ENCODE assay signal across 1 cellular context in the genomic region with DNA sequence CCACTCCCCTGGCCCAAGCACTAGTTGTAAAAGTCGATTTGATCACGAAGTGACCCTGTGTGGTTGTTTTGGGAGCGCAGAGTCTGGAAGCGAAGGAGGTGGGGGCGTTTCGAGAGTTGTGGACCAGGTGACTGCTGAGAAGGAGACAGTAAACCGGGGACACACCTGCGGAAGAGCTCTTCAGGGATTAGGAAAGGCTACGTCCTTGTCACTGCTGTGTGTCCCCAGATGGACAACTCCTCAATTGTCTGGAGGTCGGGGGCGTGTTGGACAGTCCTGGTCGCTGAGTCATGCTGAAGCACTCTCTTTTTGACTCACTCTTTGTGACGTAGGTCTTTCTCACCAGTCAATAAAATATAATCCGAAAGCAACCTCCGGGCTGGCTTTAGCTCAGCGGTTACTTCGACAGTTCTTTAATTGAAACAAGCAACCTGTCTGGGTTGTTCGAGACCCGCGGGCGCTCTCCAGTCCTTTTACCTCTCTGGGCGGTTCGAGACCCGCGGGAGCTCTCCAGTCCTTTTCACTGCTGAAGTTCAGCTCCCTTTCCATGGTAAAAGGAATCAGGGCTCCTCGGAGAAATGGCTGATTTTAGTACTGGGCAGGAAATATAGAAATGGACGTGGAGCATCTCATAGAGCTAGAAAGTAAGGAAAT.
TF ChIP-seq lines count a peak whose summit lies in the region.

No MANE protein-coding gene starts in this region.

TF ChIP-seq in endothelial cell of umbilical vein, 7 proteins besides CTCF, POLR2A, EP300 and RAD21:
- TF ChIP-seq JUN (IDR thresholded peaks at IDR 0.05; ENCODE audit: borderline replicate concordance, insufficient read depth, insufficient read length, low read depth) (peak; percentile 94), FOS (IDR thresholded peaks at IDR 0.05; ENCODE audit: borderline replicate concordance, insufficient read depth, low read length) (peak; percentile 97), POLR2AphosphoS5 (IDR thresholded peaks at IDR 0.05; ENCODE audit: insufficient read depth, low read depth, low read length) (peak; percentile 55), GATA2 (IDR thresholded peaks at IDR 0.05; ENCODE audit: insufficient read depth, insufficient read length, low read depth, low read length) (peak; percentile 21), EZH2 (IDR thresholded peaks at IDR 0.05; ENCODE audit: borderline replicate concordance, low read depth, low read length, severe bottlenecking) (no peak), MYC (IDR thresholded peaks at IDR 0.05; ENCODE audit: low read depth, low read length) (no peak)
- TF ChIP-seq, protein P1, sequence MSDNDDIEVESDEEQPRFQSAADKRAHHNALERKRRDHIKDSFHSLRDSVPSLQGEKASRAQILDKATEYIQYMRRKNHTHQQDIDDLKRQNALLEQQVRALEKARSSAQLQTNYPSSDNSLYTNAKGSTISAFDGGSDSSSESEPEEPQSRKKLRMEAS (IDR thresholded peaks at IDR 0.05; ENCODE audit: insufficient read depth, insufficient read length) = no peak
